ENCODE assay signal across 1 cellular context in the genomic region with DNA sequence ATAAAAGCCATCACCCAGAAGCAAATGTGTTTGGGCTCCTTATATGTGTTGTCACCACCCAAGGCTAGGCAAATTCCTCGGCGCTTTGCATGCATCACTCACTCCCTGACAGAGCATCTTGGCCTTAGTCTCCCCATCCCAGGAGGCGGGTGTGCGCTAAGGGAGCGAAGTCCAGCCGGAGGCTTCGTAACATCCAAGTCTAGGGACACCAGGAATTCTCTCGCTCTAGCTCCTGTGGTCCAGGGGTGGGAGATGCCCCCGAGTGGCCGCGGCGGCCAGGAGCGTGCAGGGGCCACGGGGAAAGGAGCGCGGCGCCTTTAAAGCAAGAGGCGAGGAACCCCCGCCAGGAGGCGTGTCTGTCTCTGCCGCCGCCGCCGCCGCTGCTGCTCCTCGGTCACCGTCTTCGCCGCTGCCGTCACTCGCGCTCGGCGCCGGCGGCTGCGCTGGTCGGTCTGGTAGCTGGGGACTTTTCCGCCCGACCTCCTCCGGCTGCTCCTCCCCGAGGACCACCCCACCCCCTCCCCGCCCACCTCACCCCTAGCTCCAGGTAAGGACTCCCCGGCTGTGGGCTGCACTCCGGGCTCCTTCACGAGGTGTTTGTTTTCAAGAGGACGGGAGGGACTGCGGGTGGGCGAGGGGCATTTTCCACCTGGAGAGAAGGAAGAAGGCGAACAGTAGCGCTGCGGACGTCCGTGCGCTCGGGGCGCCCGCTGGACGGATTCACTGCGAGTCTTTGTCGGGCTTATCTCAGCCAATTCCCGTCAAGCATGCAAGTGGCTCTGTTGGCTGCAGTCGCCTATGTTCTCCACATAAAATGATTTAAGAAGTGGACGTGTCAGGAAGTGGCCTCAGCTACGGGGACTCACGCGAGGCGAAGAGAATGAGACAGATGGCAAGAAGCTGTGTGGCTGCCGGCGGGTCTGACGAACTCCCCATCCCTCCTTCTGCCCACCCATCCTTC.
A peak's percentile ranks its signal among the peaks of the same experiment; 100 is the strongest.
TF ChIP-seq lines count a peak whose summit lies in the region.

A gene (plus strand): TSS at position 418 of the 961 bp plus-strand sequence.

TF ChIP-seq in H1, 55 proteins besides CTCF, POLR2A, EP300 and RAD21 (continued from another document):
- TF ChIP-seq SUZ12 (IDR thresholded peaks at IDR 0.05; ENCODE audit: low read length) (0 out of 2 replicates have a peak, but pooled peaks have one; percentile 0), ASH2L (IDR thresholded peaks at IDR 0.05; ENCODE audit: low read length) (peak; percentile 22), ZNF274 (IDR thresholded peaks at IDR 0.05; ENCODE audit: borderline replicate concordance, extremely low read depth, low read length) (no peak)
